1 cellular context compared by ENCODE assay signal in the genomic region with DNA sequence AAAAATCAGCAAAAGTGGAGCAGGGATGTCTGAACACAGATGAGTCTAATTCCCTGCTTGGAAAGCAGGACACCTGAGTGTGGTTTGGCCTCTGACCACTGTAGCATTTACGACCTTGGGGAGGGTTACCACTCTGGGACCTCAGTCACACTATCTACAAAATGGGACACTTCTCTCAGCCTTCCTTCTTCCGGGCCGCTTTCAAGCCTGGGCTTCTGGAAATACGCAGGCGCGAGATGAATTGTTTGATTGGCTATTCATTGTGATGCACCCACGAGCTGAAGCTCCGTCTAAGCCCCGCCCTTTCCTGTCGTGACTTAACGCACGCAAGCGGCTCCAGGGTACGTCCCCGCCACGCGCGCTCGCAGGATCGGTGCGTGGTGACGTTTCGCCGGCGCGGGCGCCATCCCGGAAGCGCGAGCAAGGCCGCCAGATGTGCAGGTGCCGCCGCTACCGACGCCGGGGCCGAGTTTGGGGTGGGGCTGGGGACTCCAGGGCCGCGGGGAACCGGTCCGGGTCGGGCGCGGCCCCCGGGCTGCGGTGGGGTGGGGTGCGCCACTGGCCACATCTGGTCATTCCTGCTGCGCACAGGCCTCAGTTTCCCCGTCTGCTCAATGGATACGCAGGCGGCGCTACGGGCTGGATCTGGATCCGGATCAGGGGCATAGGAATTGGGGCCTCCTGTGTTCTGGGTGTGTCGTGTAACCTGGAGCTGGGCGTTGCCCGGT.
TF ChIP-seq lines count a peak whose summit lies in the region.

A gene with protein sequence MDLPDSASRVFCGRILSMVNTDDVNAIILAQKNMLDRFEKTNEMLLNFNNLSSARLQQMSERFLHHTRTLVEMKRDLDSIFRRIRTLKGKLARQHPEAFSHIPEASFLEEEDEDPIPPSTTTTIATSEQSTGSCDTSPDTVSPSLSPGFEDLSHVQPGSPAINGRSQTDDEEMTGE (plus strand): TSS at position 397 of the 728 bp plus-strand sequence. CDS start 4,187 bp downstream, outside the sequence.

TF ChIP-seq in HEK293, 187 proteins besides CTCF, POLR2A, EP300 and RAD21 (continued from another document):
- TF ChIP-seq, protein P1, sequence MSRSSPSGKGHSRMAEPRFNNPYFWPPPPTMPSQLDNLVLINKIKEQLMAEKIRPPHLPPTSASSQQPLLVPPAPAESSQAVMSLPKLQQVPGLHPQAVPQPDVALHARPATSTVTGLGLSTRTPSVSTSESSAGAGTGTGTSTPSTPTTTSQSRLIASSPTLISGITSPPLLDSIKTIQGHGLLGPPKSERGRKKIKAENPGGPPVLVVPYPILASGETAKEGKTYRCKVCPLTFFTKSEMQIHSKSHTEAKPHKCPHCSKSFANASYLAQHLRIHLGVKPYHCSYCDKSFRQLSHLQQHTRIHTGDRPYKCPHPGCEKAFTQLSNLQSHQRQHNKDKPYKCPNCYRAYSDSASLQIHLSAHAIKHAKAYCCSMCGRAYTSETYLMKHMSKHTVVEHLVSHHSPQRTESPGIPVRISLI (tag by site-specific recombination; IDR thresholded peaks at IDR 0.05) = peak; percentile 91
- TF ChIP-seq ZNF76 (tag by site-specific recombination; IDR thresholded peaks at IDR 0.05; ENCODE audit: borderline replicate concordance, low read depth) (peak; percentile 54; the same call in 1 of the 2 replicates), ZNF549 (tag by site-specific recombination; IDR thresholded peaks at IDR 0.05) (no peak), WT1 (tag by site-specific recombination; IDR thresholded peaks at IDR 0.05) (0 out of 2 replicates have a peak, but pooled peaks have one; percentile 20), KLF1 (tag by site-specific recombination; IDR thresholded peaks at IDR 0.05) (0 out of 2 replicates have a peak, but pooled peaks have one; percentile 64), ZNF558 (tag by site-specific recombination; IDR thresholded peaks at IDR 0.05) (peak; percentile 71; the same call in 1 of the 2 replicates), GLIS1 (tag by site-specific recombination; IDR thresholded peaks at IDR 0.05) (no peak), ZNF121 (tag by site-specific recombination; IDR thresholded peaks at IDR 0.05) (peak; percentile 69; the same call in 1 of the 2 replicates), GLI4 (tag by site-specific recombination; IDR thresholded peaks at IDR 0.05) (peak; percentile 61; the same call in 1 of the 2 replicates), ZNF10 (tag by site-specific recombination; IDR thresholded peaks at IDR 0.05) (0 out of 2 replicates have a peak, but pooled peaks have one; percentile 21), ZBTB1 (tag by site-specific recombination; IDR thresholded peaks at IDR 0.05) (peak; percentile 86), ZEB2 (tag by site-specific recombination; IDR thresholded peaks at IDR 0.05) (peak; percentile 80), ZNF335 (tag by site-specific recombination; conservative IDR thresholded peaks at IDR 0.05) (peak; percentile 74), ZBTB48 (tag by site-specific recombination; IDR thresholded peaks at IDR 0.05) (no peak), ZBTB17 (tag by site-specific recombination; IDR thresholded peaks at IDR 0.05) (0 out of 2 replicates have a peak, but pooled peaks have one; percentile 16), ZNF16 (tag by site-specific recombination; IDR thresholded peaks at IDR 0.05; ENCODE audit: low read depth) (no peak), ZNF561 (tag by site-specific recombination; IDR thresholded peaks at IDR 0.05; ENCODE audit: borderline replicate concordance) (peak; percentile 87), GLIS2 (tag by site-specific recombination; IDR thresholded peaks at IDR 0.05) (no peak), KLF7 (tag by site-specific recombination; IDR thresholded peaks at IDR 0.05; ENCODE audit: borderline replicate concordance) (peak; percentile 53; the same call in 1 of the 2 replicates), KLF10 (tag by site-specific recombination; IDR thresholded peaks at IDR 0.05) (0 out of 2 replicates have a peak, but pooled peaks have one; percentile 32)
- TF ChIP-seq, protein P2, sequence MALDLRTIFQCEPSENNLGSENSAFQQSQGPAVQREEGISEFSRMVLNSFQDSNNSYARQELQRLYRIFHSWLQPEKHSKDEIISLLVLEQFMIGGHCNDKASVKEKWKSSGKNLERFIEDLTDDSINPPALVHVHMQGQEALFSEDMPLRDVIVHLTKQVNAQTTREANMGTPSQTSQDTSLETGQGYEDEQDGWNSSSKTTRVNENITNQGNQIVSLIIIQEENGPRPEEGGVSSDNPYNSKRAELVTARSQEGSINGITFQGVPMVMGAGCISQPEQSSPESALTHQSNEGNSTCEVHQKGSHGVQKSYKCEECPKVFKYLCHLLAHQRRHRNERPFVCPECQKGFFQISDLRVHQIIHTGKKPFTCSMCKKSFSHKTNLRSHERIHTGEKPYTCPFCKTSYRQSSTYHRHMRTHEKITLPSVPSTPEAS (tag by site-specific recombination; IDR thresholded peaks at IDR 0.05) = peak; percentile 34; the same call in 1 of the 2 replicates
- TF ChIP-seq, protein P3, sequence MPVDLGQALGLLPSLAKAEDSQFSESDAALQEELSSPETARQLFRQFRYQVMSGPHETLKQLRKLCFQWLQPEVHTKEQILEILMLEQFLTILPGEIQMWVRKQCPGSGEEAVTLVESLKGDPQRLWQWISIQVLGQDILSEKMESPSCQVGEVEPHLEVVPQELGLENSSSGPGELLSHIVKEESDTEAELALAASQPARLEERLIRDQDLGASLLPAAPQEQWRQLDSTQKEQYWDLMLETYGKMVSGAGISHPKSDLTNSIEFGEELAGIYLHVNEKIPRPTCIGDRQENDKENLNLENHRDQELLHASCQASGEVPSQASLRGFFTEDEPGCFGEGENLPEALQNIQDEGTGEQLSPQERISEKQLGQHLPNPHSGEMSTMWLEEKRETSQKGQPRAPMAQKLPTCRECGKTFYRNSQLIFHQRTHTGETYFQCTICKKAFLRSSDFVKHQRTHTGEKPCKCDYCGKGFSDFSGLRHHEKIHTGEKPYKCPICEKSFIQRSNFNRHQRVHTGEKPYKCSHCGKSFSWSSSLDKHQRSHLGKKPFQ (tag by site-specific recombination; IDR thresholded peaks at IDR 0.05) = 0 out of 2 replicates have a peak, but pooled peaks have one; percentile 35
- TF ChIP-seq, protein P4, sequence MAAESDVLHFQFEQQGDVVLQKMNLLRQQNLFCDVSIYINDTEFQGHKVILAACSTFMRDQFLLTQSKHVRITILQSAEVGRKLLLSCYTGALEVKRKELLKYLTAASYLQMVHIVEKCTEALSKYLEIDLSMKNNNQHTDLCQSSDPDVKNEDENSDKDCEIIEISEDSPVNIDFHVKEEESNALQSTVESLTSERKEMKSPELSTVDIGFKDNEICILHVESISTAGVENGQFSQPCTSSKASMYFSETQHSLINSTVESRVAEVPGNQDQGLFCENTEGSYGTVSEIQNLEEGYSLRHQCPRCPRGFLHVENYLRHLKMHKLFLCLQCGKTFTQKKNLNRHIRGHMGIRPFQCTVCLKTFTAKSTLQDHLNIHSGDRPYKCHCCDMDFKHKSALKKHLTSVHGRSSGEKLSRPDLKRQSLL (tag by site-specific recombination; IDR thresholded peaks at IDR 0.05) = peak; percentile 97
- TF ChIP-seq, protein P5, sequence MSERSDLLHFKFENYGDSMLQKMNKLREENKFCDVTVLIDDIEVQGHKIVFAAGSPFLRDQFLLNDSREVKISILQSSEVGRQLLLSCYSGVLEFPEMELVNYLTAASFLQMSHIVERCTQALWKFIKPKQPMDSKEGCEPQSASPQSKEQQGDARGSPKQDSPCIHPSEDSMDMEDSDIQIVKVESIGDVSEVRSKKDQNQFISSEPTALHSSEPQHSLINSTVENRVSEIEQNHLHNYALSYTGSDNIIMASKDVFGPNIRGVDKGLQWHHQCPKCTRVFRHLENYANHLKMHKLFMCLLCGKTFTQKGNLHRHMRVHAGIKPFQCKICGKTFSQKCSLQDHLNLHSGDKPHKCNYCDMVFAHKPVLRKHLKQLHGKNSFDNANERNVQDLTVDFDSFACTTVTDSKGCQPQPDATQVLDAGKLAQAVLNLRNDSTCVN (tag by site-specific recombination; optimal IDR thresholded peaks at IDR 0.05) = peak; percentile 96
- TF ChIP-seq, protein P6, sequence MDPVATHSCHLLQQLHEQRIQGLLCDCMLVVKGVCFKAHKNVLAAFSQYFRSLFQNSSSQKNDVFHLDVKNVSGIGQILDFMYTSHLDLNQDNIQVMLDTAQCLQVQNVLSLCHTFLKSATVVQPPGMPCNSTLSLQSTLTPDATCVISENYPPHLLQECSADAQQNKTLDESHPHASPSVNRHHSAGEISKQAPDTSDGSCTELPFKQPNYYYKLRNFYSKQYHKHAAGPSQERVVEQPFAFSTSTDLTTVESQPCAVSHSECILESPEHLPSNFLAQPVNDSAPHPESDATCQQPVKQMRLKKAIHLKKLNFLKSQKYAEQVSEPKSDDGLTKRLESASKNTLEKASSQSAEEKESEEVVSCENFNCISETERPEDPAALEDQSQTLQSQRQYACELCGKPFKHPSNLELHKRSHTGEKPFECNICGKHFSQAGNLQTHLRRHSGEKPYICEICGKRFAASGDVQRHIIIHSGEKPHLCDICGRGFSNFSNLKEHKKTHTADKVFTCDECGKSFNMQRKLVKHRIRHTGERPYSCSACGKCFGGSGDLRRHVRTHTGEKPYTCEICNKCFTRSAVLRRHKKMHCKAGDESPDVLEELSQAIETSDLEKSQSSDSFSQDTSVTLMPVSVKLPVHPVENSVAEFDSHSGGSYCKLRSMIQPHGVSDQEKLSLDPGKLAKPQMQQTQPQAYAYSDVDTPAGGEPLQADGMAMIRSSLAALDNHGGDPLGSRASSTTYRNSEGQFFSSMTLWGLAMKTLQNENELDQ (tag by site-specific recombination; IDR thresholded peaks at IDR 0.05; ENCODE audit: low read depth) = no peak
- TF ChIP-seq, protein P7, sequence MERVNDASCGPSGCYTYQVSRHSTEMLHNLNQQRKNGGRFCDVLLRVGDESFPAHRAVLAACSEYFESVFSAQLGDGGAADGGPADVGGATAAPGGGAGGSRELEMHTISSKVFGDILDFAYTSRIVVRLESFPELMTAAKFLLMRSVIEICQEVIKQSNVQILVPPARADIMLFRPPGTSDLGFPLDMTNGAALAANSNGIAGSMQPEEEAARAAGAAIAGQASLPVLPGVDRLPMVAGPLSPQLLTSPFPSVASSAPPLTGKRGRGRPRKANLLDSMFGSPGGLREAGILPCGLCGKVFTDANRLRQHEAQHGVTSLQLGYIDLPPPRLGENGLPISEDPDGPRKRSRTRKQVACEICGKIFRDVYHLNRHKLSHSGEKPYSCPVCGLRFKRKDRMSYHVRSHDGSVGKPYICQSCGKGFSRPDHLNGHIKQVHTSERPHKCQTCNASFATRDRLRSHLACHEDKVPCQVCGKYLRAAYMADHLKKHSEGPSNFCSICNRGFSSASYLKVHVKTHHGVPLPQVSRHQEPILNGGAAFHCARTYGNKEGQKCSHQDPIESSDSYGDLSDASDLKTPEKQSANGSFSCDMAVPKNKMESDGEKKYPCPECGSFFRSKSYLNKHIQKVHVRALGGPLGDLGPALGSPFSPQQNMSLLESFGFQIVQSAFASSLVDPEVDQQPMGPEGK (tag by site-specific recombination; IDR thresholded peaks at IDR 0.05) = peak; percentile 19; the same call in 1 of the 2 replicates
